ENCODE assay signal across 1 cellular context in the genomic region with DNA sequence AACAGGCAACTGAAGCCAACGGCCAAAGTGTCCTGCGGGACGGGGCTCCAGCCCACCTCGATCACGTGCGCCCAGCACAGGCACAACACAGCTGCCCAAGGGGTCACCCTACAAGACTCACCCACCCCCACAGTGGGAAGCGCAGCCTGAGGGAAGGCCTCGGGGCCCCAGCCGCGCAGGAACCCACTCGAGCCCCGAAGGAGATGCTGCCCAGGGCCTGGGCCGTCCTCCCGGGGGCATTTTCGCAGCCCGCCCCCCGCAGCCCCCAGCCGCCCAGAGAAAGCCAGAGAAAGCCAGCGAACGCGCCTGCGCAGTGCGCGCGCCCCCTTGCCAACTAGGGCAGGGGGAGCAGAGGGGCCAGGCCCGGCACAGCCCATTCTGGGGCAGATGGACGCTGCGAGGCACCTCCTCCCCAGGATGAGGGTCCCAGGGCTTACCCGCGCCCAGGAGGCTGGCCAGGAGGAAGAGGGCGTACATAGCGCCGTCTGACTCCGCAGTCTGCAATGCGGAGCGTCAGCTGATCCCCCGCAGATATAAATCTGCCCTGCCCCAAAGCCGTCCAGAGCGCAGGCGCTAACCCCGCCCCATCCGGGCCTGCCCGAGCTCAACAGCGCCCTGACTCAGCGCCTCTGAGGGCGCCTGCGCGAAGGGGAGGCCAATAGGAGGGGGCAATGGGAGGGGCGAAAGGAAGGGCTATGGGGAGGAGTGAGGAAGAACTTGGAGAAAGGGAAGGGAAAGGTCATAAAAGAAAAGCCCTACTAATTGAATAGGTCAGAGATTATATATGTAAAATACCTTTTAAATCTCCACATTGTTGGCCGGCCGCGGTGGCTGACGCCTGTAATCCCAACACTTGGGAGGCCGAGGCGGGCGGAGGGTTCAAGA.
A peak's percentile ranks its signal among the peaks of the same experiment; 100 is the strongest.
TF ChIP-seq lines count a peak whose summit lies in the region.

PSAP (minus strand) TSS at position 507 of the 885 bp plus-strand sequence; CDS start at position 477, 30 bp downstream.

TF ChIP-seq in K562, 482 proteins besides CTCF, POLR2A, EP300 and RAD21 (continued from another document and continues in another):
- TF ChIP-seq, protein P1, sequence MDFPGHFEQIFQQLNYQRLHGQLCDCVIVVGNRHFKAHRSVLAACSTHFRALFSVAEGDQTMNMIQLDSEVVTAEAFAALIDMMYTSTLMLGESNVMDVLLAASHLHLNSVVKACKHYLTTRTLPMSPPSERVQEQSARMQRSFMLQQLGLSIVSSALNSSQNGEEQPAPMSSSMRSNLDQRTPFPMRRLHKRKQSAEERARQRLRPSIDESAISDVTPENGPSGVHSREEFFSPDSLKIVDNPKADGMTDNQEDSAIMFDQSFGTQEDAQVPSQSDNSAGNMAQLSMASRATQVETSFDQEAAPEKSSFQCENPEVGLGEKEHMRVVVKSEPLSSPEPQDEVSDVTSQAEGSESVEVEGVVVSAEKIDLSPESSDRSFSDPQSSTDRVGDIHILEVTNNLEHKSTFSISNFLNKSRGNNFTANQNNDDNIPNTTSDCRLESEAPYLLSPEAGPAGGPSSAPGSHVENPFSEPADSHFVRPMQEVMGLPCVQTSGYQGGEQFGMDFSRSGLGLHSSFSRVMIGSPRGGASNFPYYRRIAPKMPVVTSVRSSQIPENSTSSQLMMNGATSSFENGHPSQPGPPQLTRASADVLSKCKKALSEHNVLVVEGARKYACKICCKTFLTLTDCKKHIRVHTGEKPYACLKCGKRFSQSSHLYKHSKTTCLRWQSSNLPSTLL (IDR thresholded peaks at IDR 0.05) = no peak
- TF ChIP-seq, protein P2, sequence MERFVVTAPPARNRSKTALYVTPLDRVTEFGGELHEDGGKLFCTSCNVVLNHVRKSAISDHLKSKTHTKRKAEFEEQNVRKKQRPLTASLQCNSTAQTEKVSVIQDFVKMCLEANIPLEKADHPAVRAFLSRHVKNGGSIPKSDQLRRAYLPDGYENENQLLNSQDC (CRISPR knock-in tag; IDR thresholded peaks at IDR 0.05) = no peak
- TF ChIP-seq MNT (conservative IDR thresholded peaks at IDR 0.05) (peak; percentile 96 to 98), ETS2 (tag; IDR thresholded peaks at IDR 0.05; ENCODE audit: borderline replicate concordance, poor library complexity, severe bottlenecking) (no peak), POLR2H (tag; IDR thresholded peaks at IDR 0.05; ENCODE audit: low read depth) (peak; percentile 96), CBFB (CRISPR knock-in tag; IDR thresholded peaks at IDR 0.05) (peak; percentile 97), VEZF1 (CRISPR knock-in tag; IDR thresholded peaks at IDR 0.05) (peak; percentile 97), ZNF23 (CRISPR knock-in tag; IDR thresholded peaks at IDR 0.05) (no peak), BRCA1 (IDR thresholded peaks at IDR 0.05) (no peak), BRCA1 (CRISPR knock-in tag; IDR thresholded peaks at IDR 0.05) (no peak), POLR3A (IDR thresholded peaks at IDR 0.05; ENCODE audit: borderline replicate concordance, extremely low read depth, insufficient read depth, insufficient read length) (no peak), ZNF175 (CRISPR knock-in tag; IDR thresholded peaks at IDR 0.05; ENCODE audit: low read depth) (no peak), MYBL2 (IDR thresholded peaks at IDR 0.05; ENCODE audit: low read depth) (no peak), MYBL2 (CRISPR knock-in tag; IDR thresholded peaks at IDR 0.05; ENCODE audit: borderline replicate concordance) (no peak), NR1H2 (CRISPR knock-in tag; IDR thresholded peaks at IDR 0.05) (peak; percentile 38; the same call in 1 of the 2 replicates), PRMT5 (CRISPR knock-in tag; IDR thresholded peaks at IDR 0.05) (no peak), MBD1 (CRISPR knock-in tag; IDR thresholded peaks at IDR 0.05) (no peak), MXI1 (IDR thresholded peaks at IDR 0.05; ENCODE audit: low read depth, low read length) (peak; percentile 64; the same call in 1 of the 2 replicates), DNMT1 (IDR thresholded peaks at IDR 0.05) (no peak), POU5F1 (IDR thresholded peaks at IDR 0.05; ENCODE audit: borderline replicate concordance, low read depth, low read length, partially characterized antibody) (no peak), RBM17 (IDR thresholded peaks at IDR 0.05; ENCODE audit: borderline replicate concordance, low read depth, low read length) (no peak), POLR2G (IDR thresholded peaks at IDR 0.05; ENCODE audit: low read depth, low read length) (peak; percentile 99), ZNF24 (IDR thresholded peaks at IDR 0.05) (0 out of 2 replicates have a peak, but pooled peaks have one; percentile 16), NFXL1 (CRISPR knock-in tag; IDR thresholded peaks at IDR 0.05) (no peak), ATF4 (CRISPR knock-in tag; IDR thresholded peaks at IDR 0.05) (no peak), NEUROD1 (IDR thresholded peaks at IDR 0.05; ENCODE audit: borderline replicate concordance, low read depth, low read length, partially characterized antibody) (peak; percentile 58), HSF4 (CRISPR knock-in tag; IDR thresholded peaks at IDR 0.05; ENCODE audit: borderline replicate concordance) (no peak), MEIS2 (IDR thresholded peaks at IDR 0.05; ENCODE audit: partially characterized antibody) (peak; percentile 95), TBL1XR1 (IDR thresholded peaks at IDR 0.05; ENCODE audit: low read length in 2 of 2) (no peak), SPI1 (IDR thresholded peaks at IDR 0.05; ENCODE audit: borderline replicate concordance, low read depth, low read length) (no peak)
- TF ChIP-seq, protein P3, sequence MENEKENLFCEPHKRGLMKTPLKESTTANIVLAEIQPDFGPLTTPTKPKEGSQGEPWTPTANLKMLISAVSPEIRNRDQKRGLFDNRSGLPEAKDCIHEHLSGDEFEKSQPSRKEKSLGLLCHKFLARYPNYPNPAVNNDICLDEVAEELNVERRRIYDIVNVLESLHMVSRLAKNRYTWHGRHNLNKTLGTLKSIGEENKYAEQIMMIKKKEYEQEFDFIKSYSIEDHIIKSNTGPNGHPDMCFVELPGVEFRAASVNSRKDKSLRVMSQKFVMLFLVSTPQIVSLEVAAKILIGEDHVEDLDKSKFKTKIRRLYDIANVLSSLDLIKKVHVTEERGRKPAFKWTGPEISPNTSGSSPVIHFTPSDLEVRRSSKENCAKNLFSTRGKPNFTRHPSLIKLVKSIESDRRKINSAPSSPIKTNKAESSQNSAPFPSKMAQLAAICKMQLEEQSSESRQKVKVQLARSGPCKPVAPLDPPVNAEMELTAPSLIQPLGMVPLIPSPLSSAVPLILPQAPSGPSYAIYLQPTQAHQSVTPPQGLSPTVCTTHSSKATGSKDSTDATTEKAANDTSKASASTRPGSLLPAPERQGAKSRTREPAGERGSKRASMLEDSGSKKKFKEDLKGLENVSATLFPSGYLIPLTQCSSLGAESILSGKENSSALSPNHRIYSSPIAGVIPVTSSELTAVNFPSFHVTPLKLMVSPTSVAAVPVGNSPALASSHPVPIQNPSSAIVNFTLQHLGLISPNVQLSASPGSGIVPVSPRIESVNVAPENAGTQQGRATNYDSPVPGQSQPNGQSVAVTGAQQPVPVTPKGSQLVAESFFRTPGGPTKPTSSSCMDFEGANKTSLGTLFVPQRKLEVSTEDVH (IDR thresholded peaks at IDR 0.05; ENCODE audit: low read depth, partially characterized antibody) = no peak
- TF ChIP-seq, protein P4, sequence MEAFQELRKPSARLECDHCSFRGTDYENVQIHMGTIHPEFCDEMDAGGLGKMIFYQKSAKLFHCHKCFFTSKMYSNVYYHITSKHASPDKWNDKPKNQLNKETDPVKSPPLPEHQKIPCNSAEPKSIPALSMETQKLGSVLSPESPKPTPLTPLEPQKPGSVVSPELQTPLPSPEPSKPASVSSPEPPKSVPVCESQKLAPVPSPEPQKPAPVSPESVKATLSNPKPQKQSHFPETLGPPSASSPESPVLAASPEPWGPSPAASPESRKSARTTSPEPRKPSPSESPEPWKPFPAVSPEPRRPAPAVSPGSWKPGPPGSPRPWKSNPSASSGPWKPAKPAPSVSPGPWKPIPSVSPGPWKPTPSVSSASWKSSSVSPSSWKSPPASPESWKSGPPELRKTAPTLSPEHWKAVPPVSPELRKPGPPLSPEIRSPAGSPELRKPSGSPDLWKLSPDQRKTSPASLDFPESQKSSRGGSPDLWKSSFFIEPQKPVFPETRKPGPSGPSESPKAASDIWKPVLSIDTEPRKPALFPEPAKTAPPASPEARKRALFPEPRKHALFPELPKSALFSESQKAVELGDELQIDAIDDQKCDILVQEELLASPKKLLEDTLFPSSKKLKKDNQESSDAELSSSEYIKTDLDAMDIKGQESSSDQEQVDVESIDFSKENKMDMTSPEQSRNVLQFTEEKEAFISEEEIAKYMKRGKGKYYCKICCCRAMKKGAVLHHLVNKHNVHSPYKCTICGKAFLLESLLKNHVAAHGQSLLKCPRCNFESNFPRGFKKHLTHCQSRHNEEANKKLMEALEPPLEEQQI (IDR thresholded peaks at IDR 0.05) = no peak
- TF ChIP-seq, protein P5, sequence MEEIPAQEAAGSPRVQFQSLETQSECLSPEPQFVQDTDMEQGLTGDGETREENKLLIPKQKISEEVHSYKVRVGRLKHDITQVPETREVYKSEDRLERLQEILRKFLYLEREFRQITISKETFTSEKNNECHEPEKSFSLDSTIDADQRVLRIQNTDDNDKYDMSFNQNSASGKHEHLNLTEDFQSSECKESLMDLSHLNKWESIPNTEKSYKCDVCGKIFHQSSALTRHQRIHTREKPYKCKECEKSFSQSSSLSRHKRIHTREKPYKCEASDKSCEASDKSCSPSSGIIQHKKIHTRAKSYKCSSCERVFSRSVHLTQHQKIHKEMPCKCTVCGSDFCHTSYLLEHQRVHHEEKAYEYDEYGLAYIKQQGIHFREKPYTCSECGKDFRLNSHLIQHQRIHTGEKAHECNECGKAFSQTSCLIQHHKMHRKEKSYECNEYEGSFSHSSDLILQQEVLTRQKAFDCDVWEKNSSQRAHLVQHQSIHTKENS (CRISPR knock-in tag; IDR thresholded peaks at IDR 0.05) = no peak
- TF ChIP-seq, protein P6, sequence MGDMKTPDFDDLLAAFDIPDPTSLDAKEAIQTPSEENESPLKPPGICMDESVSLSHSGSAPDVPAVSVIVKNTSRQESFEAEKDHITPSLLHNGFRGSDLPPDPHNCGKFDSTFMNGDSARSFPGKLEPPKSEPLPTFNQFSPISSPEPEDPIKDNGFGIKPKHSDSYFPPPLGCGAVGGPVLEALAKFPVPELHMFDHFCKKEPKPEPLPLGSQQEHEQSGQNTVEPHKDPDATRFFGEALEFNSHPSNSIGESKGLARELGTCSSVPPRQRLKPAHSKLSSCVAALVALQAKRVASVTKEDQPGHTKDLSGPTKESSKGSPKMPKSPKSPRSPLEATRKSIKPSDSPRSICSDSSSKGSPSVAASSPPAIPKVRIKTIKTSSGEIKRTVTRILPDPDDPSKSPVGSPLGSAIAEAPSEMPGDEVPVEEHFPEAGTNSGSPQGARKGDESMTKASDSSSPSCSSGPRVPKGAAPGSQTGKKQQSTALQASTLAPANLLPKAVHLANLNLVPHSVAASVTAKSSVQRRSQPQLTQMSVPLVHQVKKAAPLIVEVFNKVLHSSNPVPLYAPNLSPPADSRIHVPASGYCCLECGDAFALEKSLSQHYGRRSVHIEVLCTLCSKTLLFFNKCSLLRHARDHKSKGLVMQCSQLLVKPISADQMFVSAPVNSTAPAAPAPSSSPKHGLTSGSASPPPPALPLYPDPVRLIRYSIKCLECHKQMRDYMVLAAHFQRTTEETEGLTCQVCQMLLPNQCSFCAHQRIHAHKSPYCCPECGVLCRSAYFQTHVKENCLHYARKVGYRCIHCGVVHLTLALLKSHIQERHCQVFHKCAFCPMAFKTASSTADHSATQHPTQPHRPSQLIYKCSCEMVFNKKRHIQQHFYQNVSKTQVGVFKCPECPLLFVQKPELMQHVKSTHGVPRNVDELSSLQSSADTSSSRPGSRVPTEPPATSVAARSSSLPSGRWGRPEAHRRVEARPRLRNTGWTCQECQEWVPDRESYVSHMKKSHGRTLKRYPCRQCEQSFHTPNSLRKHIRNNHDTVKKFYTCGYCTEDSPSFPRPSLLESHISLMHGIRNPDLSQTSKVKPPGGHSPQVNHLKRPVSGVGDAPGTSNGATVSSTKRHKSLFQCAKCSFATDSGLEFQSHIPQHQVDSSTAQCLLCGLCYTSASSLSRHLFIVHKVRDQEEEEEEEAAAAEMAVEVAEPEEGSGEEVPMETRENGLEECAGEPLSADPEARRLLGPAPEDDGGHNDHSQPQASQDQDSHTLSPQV (IDR thresholded peaks at IDR 0.05) = peak; percentile 25; the same call in 1 of the 2 replicates
